In the genomic region with DNA sequence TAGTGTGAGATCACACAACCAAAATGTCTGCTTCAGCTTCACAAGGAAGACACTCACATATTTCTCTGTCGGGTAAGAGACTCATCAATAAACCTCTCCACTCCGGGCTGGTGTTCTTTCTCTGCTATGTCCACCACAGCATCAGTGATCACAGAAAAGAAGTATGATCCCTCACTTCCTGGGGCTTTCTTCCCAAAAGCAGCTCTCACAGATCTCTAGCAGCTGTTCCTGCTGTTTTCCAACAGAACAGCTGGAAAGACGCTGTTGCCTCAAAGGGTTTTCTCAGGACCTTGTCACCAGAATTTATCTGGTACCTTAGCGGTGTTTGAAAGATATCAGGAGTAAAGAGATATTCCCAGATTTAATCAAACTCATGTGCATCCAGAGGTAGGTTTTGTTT, we compare ENCODE assay signal across 31 cellular contexts. TPM values are rescaled to one million over a fixed set of nuclear protein-coding genes. Genes with fewer than 3 reads are reported as not detected.
A peak's percentile ranks its signal among the peaks of the same experiment; 100 is the strongest.
DNase-seq lines count a peak whose midpoint lies in the region; ATAC-seq and TF ChIP-seq lines count a peak whose summit lies in the region.
"Had no signal": no experiment of that assay in that cellular context is flagged by ENCODE, and none has a peak within 500 bp of the region (broad histone marks: within the 10 kb centered on the region; RNA-seq: fewer than 3 reads in every experiment).

No MANE protein-coding gene starts in this region.

- H3F3A ChIP-seq in SK-N-SH (replicated peaks; ENCODE audit: insufficient read depth) = no peaks in the 10 kb centered on the region
- H3F3A ChIP-seq in smooth muscle cell (ENCODE audit: low read depth) = no peaks in the 10 kb centered on the region

- H3K4me2 ChIP-seq in SK-N-SH (no peak overlapping the region), smooth muscle cell (peak overlapping the region; percentile 61)

- CTCF ChIA-PET in SK-N-SH (lab: Yijun Ruan, JAX) = interaction anchor here (0.9 kb wide), 1 partner anchor 127 kb away, joined by 3 read pairs; no protein-coding TSS in a partner anchor

- no peak overlapping the region for H3K27ac ChIP-seq in SK-N-SH (ENCODE audit: low read depth in 2 of 2, low read length in 1 of 2)
- H3K27ac ChIP-seq in heart left ventricle = peak overlapping the region in 10 of 12 donors; percentile 1 to 81 (median 52)
- H3K27ac ChIP-seq in smooth muscle cell (ENCODE audit: low read depth) = peak overlapping the region; percentile 82
- H3K27ac ChIP-seq: 22Rv1, epithelial cell of prostate, SJSA1, vagina had no signal

- H2AFZ ChIP-seq in SK-N-SH (ENCODE audit: low read depth) (0 out of 2 replicates have a peak overlapping the region, but pooled peaks have one; percentile 35), smooth muscle cell (ENCODE audit: low read depth) (peak overlapping the region; percentile 68)

- H3K4me1 ChIP-seq in SK-N-SH (ENCODE audit: control insufficient read depth in 1 of 2, insufficient read depth in 2 of 2, low read depth in 1 of 2, low read length in 1 of 2) (peaks cover 0 to 3% of the 10 kb centered on the region in 2 experiments; a peak in 1 of 4 replicates), heart left ventricle (peaks cover 0 to 26% (median 12%) of the 10 kb centered on the region in 12 donors), smooth muscle cell (ENCODE audit: low read depth) (no peaks in the 10 kb centered on the region)
- H3K4me1 ChIP-seq: SJSA1, vagina had no signal

- TF ChIP-seq CTCF in SK-N-SH (IDR thresholded peaks at IDR 0.05) (no peak), heart left ventricle (IDR thresholded peaks at IDR 0.05) (no peak), smooth muscle cell (IDR thresholded peaks at IDR 0.05; ENCODE audit: borderline replicate concordance, insufficient read depth, poor library complexity, severe bottlenecking) (no peak), GM20000 (IDR thresholded peaks at IDR 0.05; ENCODE audit: extremely low read depth, missing control alignments) (no peak)

- TF ChIP-seq EP300 in SK-N-SH (IDR thresholded peaks at IDR 0.05; ENCODE audit: borderline replicate concordance in 1 of 2, low read depth in 1 of 2, low read length in 1 of 2) = no peak

- no peaks in the 10 kb centered on the region for H3K9me3 ChIP-seq in SK-N-SH
- H3K9me3 ChIP-seq in heart left ventricle = no peaks in the 10 kb centered on the region
- no peaks in the 10 kb centered on the region for H3K9me3 ChIP-seq in smooth muscle cell (replicated peaks; ENCODE audit: low read depth)
- H3K9me3 ChIP-seq: ovary, SJSA1, vagina had no signal

- no peak overlapping the region for H3K4me3 ChIP-seq in SK-N-SH (ENCODE audit: low read depth in 2 of 2, low read length in 1 of 2)
- peak overlapping the region in 4 of 12 donors; percentile 12 to 23 (median 18) for H3K4me3 ChIP-seq in heart left ventricle
- H3K4me3 ChIP-seq in smooth muscle cell = no peak overlapping the region
- H3K4me3 ChIP-seq: ovary, SJSA1, vagina had no signal

- H3K9ac ChIP-seq in SK-N-SH = no peak overlapping the region
- H3K9ac ChIP-seq in smooth muscle cell (ENCODE audit: low read depth) = peak overlapping the region; percentile 21

- ATAC-seq in SK-N-SH treated with all-trans-retinoic acid at 6 μM for 48 hours (no peak), heart left ventricle (peak in 2 of 4 donors; percentile 57 to 70), GM21723 (IDR thresholded peaks at IDR 0.05; ENCODE audit: unreplicated experiment) (no peak)
- ATAC-seq: activated T-cell treated with anti-CD3 and anti-CD28 coated beads, Interleukin-2, amount 50 U/mL, for 72 hours; naive thymus-derived CD8-positive, alpha-beta T cell; Panc1 had no signal

- H3K79me2 ChIP-seq in SK-N-SH (ENCODE audit: insufficient read depth) = no peaks in the 10 kb centered on the region
- no peaks in the 10 kb centered on the region for H3K79me2 ChIP-seq in smooth muscle cell (ENCODE audit: low read depth)

- DNase-seq in SK-N-SH (no peak), heart left ventricle (peak in 1 of 5 donors; percentile 28), myocyte (ENCODE audit: low read depth) (peak; percentile 17), smooth muscle cell (lab: John Stamatoyannopoulos, UW; ENCODE audit: unreplicated experiment) (no peak), GM20000 (ENCODE audit: low spot score) (no peak)
- no peak for DNase-seq in stimulated activated CD8-positive, alpha-beta memory T cell treated with anti-CD3 and anti-CD28 coated beads, Interleukin-4, amount 100 ng/mL, for 48 hours
- DNase-seq: activated CD4-positive, alpha-beta T cell treated with anti-CD3 and anti-CD28 coated beads, Interleukin-2, amount 50 U/mL, for 4 hours; activated CD4-positive, CD25-positive, alpha-beta regulatory T cell; activated naive CD4-positive, alpha-beta T cell treated with Interleukin-2 at 50 U/mL for 16 hours; activated T-cell treated with anti-CD3 and anti-CD28 coated beads, Interleukin-2, amount 50 U/mL, for 72 hours; amniotic stem cell; CD4-positive, alpha-beta memory T cell; effector CD4-positive, alpha-beta T cell; EL; GOT3; left cardiac atrium; naive thymus-derived CD8-positive, alpha-beta T cell; NCI-H1048; NCI-H1694 treated with DMSO at 0.1 percent for 48 hours; NCI-H2171 treated with DMSO at 0.1 percent for 48 hours; NCI-H524; right cardiac atrium; T-helper 1 cell had no signal

- H3K27me3 ChIP-seq in SK-N-SH (ENCODE audit: insufficient read depth) = no peaks in the 10 kb centered on the region
- H3K27me3 ChIP-seq in heart left ventricle = peaks cover 0 to 2% (median 0%) of the 10 kb centered on the region in 9 donors
- no peaks in the 10 kb centered on the region for H3K27me3 ChIP-seq in smooth muscle cell (ENCODE audit: low read depth)
- H3K27me3 ChIP-seq: ovary, vagina had no signal

- H3K9me2 ChIP-seq in SK-N-SH = no peaks in the 10 kb centered on the region

- TF ChIP-seq POLR2A in heart left ventricle (IDR thresholded peaks at IDR 0.05) = no peak

- no peak for TF ChIP-seq RAD21 in SK-N-SH (IDR thresholded peaks at IDR 0.05; ENCODE audit: low read length)

- H3K36me3 ChIP-seq in SK-N-SH (replicated peaks in 1 of 2; ENCODE audit: control insufficient read depth in 1 of 2, insufficient read depth in 2 of 2, low read length in 1 of 2) = no peaks in the 10 kb centered on the region
- H3K36me3 ChIP-seq in heart left ventricle = no peaks in the 10 kb centered on the region
- no peaks in the 10 kb centered on the region for H3K36me3 ChIP-seq in smooth muscle cell (ENCODE audit: low read depth)
- H3K36me3 ChIP-seq: ovary, SJSA1, vagina had no signal

- H4K20me1 ChIP-seq in SK-N-SH (ENCODE audit: insufficient read depth) = no peaks in the 10 kb centered on the region
- no peaks in the 10 kb centered on the region for H4K20me1 ChIP-seq in smooth muscle cell (ENCODE audit: low read depth)

- intact Hi-C loops in heart left ventricle (cut with DNase I) = loop anchor here in 1 of 10 donors (5.0 kb wide), 1 partner anchor 45 kb away; a partner anchor contains a TSS

- 71% methylated on average over 4 of the region's 4 CpGs for WGBS in SK-N-SH (ENCODE audit: low lambda C conversion rate)
- 41 to 70% (median 60%) methylated on average over 4 of the region's 4 CpGs for WGBS in heart left ventricle, 4 donors
- 31% methylated on average over 4 of the region's 4 CpGs for WGBS in smooth muscle cell (ENCODE audit: low lambda C conversion rate)

- POLR2A ChIA-PET in SK-N-SH (lab: Yijun Ruan, JAX) = no interaction called here

TF ChIP-seq in SK-N-SH, 30 proteins besides CTCF, POLR2A, EP300 and RAD21:
- no peak for TF ChIP-seq FOXJ3 (CRISPR knock-in tag; IDR thresholded peaks at IDR 0.05)
- no peak for TF ChIP-seq MXI1 (IDR thresholded peaks at IDR 0.05; ENCODE audit: low read depth, low read length)
- TF ChIP-seq NFIC (IDR thresholded peaks at IDR 0.05; ENCODE audit: borderline replicate concordance) = no peak
- TF ChIP-seq TEAD4 (IDR thresholded peaks at IDR 0.05; ENCODE audit: borderline replicate concordance, insufficient read depth) = no peak
- TF ChIP-seq, protein P1, sequence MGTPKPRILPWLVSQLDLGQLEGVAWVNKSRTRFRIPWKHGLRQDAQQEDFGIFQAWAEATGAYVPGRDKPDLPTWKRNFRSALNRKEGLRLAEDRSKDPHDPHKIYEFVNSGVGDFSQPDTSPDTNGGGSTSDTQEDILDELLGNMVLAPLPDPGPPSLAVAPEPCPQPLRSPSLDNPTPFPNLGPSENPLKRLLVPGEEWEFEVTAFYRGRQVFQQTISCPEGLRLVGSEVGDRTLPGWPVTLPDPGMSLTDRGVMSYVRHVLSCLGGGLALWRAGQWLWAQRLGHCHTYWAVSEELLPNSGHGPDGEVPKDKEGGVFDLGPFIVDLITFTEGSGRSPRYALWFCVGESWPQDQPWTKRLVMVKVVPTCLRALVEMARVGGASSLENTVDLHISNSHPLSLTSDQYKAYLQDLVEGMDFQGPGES (IDR thresholded peaks at IDR 0.05; ENCODE audit: low read depth, low read length) = no peak

TF ChIP-seq in SK-N-SH treated with all-trans-retinoic acid at 6 μM for 48 hours, 23 proteins besides CTCF, POLR2A, EP300 and RAD21 (continues in another document):
- TF ChIP-seq GLIS3 (CRISPR knock-in tag; IDR thresholded peaks at IDR 0.05) = no peak
- TF ChIP-seq PPARA (CRISPR knock-in tag; IDR thresholded peaks at IDR 0.05; ENCODE audit: borderline replicate concordance) = no peak
- TF ChIP-seq TOX (CRISPR knock-in tag; IDR thresholded peaks at IDR 0.05; ENCODE audit: borderline replicate concordance) = no peak
- TF ChIP-seq ZC3H10 (CRISPR knock-in tag; IDR thresholded peaks at IDR 0.05) = no peak
- no peak for TF ChIP-seq ARNTL (CRISPR knock-in tag; IDR thresholded peaks at IDR 0.05; ENCODE audit: borderline replicate concordance, low read depth)
- no peak for TF ChIP-seq OSR1 (CRISPR knock-in tag; IDR thresholded peaks at IDR 0.05)
- TF ChIP-seq CSDC2 (CRISPR knock-in tag; IDR thresholded peaks at IDR 0.05) = no peak
- TF ChIP-seq ZNF70 (CRISPR knock-in tag; IDR thresholded peaks at IDR 0.05) = no peak
- TF ChIP-seq, protein P2, sequence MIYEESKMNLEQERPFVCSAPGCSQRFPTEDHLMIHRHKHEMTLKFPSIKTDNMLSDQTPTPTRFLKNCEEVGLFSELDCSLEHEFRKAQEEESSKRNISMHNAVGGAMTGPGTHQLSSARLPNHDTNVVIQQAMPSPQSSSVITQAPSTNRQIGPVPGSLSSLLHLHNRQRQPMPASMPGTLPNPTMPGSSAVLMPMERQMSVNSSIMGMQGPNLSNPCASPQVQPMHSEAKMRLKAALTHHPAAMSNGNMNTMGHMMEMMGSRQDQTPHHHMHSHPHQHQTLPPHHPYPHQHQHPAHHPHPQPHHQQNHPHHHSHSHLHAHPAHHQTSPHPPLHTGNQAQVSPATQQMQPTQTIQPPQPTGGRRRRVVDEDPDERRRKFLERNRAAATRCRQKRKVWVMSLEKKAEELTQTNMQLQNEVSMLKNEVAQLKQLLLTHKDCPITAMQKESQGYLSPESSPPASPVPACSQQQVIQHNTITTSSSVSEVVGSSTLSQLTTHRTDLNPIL (CRISPR knock-in tag; IDR thresholded peaks at IDR 0.05; ENCODE audit: low read depth) = no peak

RNA-seq across cellular contexts. Expression of a gene that starts 46.4 kb away (rescaled TPM):
- polyA plus RNA-seq in SK-N-SH (2012; rRNA removed) = 0.54 and 0.58 TPM in 2 replicates
- 0.54 and 0.60 TPM in 2 replicates for polyA plus RNA-seq in SK-N-SH (2012; cell fraction: cytosol; rRNA removed)
- 0.41 and 0.76 TPM in 2 replicates for polyA plus RNA-seq in SK-N-SH (2012; cell fraction: nucleus; rRNA removed)
- 100 to 1,000 TPM in 1 of 9 donors, 10 to 100 TPM in 8; 12.9 to 121 (median 29.7) TPM for total RNA-seq in heart left ventricle
- 1 to 10 TPM; 8.3 to 9.1 TPM for polyA plus RNA-seq in heart left ventricle
- 36.4 and 47.1 TPM in 2 replicates for total RNA-seq in myocyte
- 4.3 TPM for polyA plus RNA-seq in myocyte (2012)
- 0.67 and 1.1 TPM in 2 replicates for total RNA-seq in smooth muscle cell
- 1.1 and 1.7 TPM in 2 replicates for polyA plus RNA-seq in smooth muscle cell
- total RNA-seq: SJSA1 had no signal

Comparison
In these comparisons a context has a peak if more than half of its experiments do, and no peak if none do; other contexts are left out.
1. H3K27ac ChIP-seq: peak in heart left ventricle (10 of 12) and smooth muscle cell (single experiment); none in SK-N-SH (0 of 2).